Comparison of ENCODE assay signal across 1 cellular context in genomic region chr11:45148276-45148675, GRCh38.
TF ChIP-seq lines count a peak whose summit lies in the region.

No MANE protein-coding gene starts in this region.

TF ChIP-seq in H1, 55 proteins besides CTCF, POLR2A, EP300 and RAD21 (continued from another document):
- TF ChIP-seq CHD7 (IDR thresholded peaks at IDR 0.05; ENCODE audit: insufficient replicate concordance, low read length) (no peak), NRF1 (IDR thresholded peaks at IDR 0.05; ENCODE audit: low read depth, low read length) (no peak), SP2 (IDR thresholded peaks at IDR 0.05; ENCODE audit: low read length) (no peak), CHD1 (IDR thresholded peaks at IDR 0.05; ENCODE audit: low read depth, low read length) (no peak), KDM4A (IDR thresholded peaks at IDR 0.05; ENCODE audit: low read depth, low read length, severe bottlenecking) (no peak)
